ENCODE assay signal across 11 cellular contexts in genomic region chr21:35738342-35738961, GRCh38.
DNase-seq lines count a peak whose midpoint lies in the region; ATAC-seq and TF ChIP-seq lines count a peak whose summit lies in the region.
"Had no signal": no experiment of that assay in that cellular context is flagged by ENCODE, and none has a peak within 500 bp of the region (broad histone marks: within the 10 kb centered on the region; RNA-seq: fewer than 3 reads in every experiment).

No MANE protein-coding gene starts in this region.

- ATAC-seq in heart left ventricle: peak in 2 of 4 donors; percentile 40 to 81
- ATAC-seq in Right ventricle myocardium inferior: no peak
- peak; percentile 65 for ATAC-seq in SK-N-SH treated with all-trans-retinoic acid at 6 μM for 48 hours
- no peak for ATAC-seq in GM18505 (IDR thresholded peaks at IDR 0.05; ENCODE audit: unreplicated experiment)
- ATAC-seq: activated CD8-positive, alpha-beta T cell treated with anti-CD3 and anti-CD28 coated beads for 36 hours; GM12878 had no signal

- H3K9me2 ChIP-seq in hepatocyte (replicated peaks; ENCODE audit: insufficient read depth): no peaks in the 10 kb centered on the region

- TF ChIP-seq CTCF in heart left ventricle (IDR thresholded peaks at IDR 0.05) (no peak), hepatocyte (IDR thresholded peaks at IDR 0.05; ENCODE audit: poor library complexity) (no peak)

- WGBS in heart left ventricle, 4 donors: 44 to 58% (median 52%) methylated on average over 8 of the region's 8 CpGs
- WGBS in hepatocyte (ENCODE audit: low lambda C conversion rate, missing lambda C conversion rate): 78% methylated on average over 8 of the region's 8 CpGs

- no peaks in the 10 kb centered on the region for H3K36me3 ChIP-seq in heart left ventricle
- no peaks in the 10 kb centered on the region for H3K36me3 ChIP-seq in hepatocyte (replicated peaks; ENCODE audit: insufficient read depth, low read depth)

- H3K9me3 ChIP-seq in heart left ventricle (peaks cover 0 to 16% (median 2%) of the 10 kb centered on the region in 12 donors), hepatocyte (ENCODE audit: low read depth) (peaks cover 7% of the 10 kb centered on the region)

- H3K4me3 ChIP-seq in heart left ventricle (no peak overlapping the region), hepatocyte (no peak overlapping the region)
- H3K4me3 ChIP-seq: GM12878 had no signal

- no peaks in the 10 kb centered on the region for H3K79me2 ChIP-seq in hepatocyte

- peak overlapping the region in 7 of 12 donors; percentile 47 to 76 (median 61) for H3K27ac ChIP-seq in heart left ventricle
- no peak overlapping the region for H3K27ac ChIP-seq in hepatocyte

- H3K4me2 ChIP-seq in hepatocyte: no peak overlapping the region

- H3K4me1 ChIP-seq in heart left ventricle: peaks cover 0 to 18% (median 0%) of the 10 kb centered on the region in 12 donors
- no peaks in the 10 kb centered on the region for H3K4me1 ChIP-seq in hepatocyte (ENCODE audit: insufficient read depth)

- H3K27me3 ChIP-seq in heart left ventricle: no peaks in the 10 kb centered on the region
- no peaks in the 10 kb centered on the region for H3K27me3 ChIP-seq in hepatocyte

- intact Hi-C loops in heart left ventricle (cut with DNase I) (loop anchor here in 1 of 10 donors (10.0 kb wide), 1 partner anchor 204 kb away; no protein-coding TSS in a partner anchor), Right ventricle myocardium inferior (cut with DNase I) (no loop called here)

- TF ChIP-seq POLR2A in heart left ventricle (IDR thresholded peaks at IDR 0.05) (no peak), GM18505 (IDR thresholded peaks at IDR 0.05; ENCODE audit: borderline replicate concordance, extremely low read depth, insufficient read depth, insufficient read length) (no peak)

- no peak overlapping the region for H2AFZ ChIP-seq in hepatocyte

- H4K20me1 ChIP-seq in hepatocyte (ENCODE audit: insufficient read depth, poor library complexity, severe bottlenecking): no peaks in the 10 kb centered on the region

- DNase-seq in heart left ventricle: peak in 3 of 5 donors; percentile 10 to 45 (median 28)
- no peak for DNase-seq in Right ventricle myocardium inferior (ENCODE audit: missing footprints)
- peak; percentile 18 for DNase-seq in hepatocyte (ENCODE audit: low spot score)
- peak; percentile 43 for DNase-seq in ureter (ENCODE audit: low spot score)
- no peak for DNase-seq in putamen (ENCODE audit: low spot score)
- DNase-seq in NCI-H2227 treated with DMSO at 0.1 percent for 48 hours (lab: John Stamatoyannopoulos, UW): no peak
- DNase-seq: activated CD8-positive, alpha-beta T cell treated with anti-CD3 and anti-CD28 coated beads for 36 hours; activated naive CD8-positive, alpha-beta T cell treated with anti-CD3 and anti-CD28 coated beads, Interleukin-2, amount 10 ng/mL, durations not matched to agents 7 days and 5 days had no signal

TF ChIP-seq in SK-N-SH treated with all-trans-retinoic acid at 6 μM for 48 hours, 23 proteins besides CTCF, POLR2A, EP300 and RAD21:
- TF ChIP-seq ZFP30 (CRISPR knock-in tag; IDR thresholded peaks at IDR 0.05) (no peak), ARNTL (CRISPR knock-in tag; IDR thresholded peaks at IDR 0.05; ENCODE audit: borderline replicate concordance, low read depth) (no peak), PPARA (CRISPR knock-in tag; IDR thresholded peaks at IDR 0.05; ENCODE audit: borderline replicate concordance) (no peak)

Comparison
In these comparisons a context has a peak if more than half of its experiments do, and no peak if none do; other contexts are left out.
1. DNase-seq: peak in heart left ventricle (3 of 5), hepatocyte (single experiment) and ureter (single experiment); none in Right ventricle myocardium inferior (single experiment), putamen (single experiment) and NCI-H2227 treated with DMSO at 0.1 percent for 48 hours (single experiment).